17 cellular contexts compared by ENCODE assay signal in the genomic region with DNA sequence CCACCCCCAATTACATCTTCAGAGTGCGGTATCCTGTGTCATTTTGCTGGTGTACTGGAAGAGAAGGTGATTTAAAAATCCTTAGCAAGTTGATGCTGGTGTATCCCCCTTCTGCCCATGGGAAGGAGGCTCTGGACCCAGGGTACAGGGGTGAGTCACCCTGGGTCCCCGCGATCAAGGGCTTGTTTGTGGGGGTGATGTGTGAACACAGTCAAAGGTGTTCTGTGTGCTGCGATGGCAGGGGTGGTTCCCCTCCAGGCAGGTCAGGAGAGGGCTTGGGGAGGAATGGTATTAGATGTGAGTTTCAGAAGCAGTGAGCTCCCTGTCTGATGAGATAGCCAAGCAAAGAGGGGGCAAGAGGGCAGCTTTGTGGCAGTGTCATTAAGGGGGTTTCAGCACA. TPM values are rescaled to one million over a fixed set of nuclear protein-coding genes. Genes with fewer than 3 reads are reported as not detected.
DNase-seq lines count a peak whose midpoint lies in the region; TF ChIP-seq lines count a peak whose summit lies in the region.
"Had no signal": no experiment of that assay in that cellular context is flagged by ENCODE, and none has a peak within 500 bp of the region (broad histone marks: within the 10 kb centered on the region; RNA-seq: fewer than 3 reads in every experiment).

No MANE protein-coding gene starts in this region.

- no peak for TF ChIP-seq CTCF in brain (conservative IDR thresholded peaks at IDR 0.05)
- TF ChIP-seq CTCF in dorsolateral prefrontal cortex (IDR thresholded peaks at IDR 0.05 in 54 of 56, conservative IDR thresholded peaks at IDR 0.05 in 2 of 56; ENCODE audit: low read depth in 1 of 56, partially characterized antibody in 56 of 56): no peak
- TF ChIP-seq CTCF in glutamatergic neuron (IDR thresholded peaks at IDR 0.05; ENCODE audit: partially characterized antibody, unreplicated experiment): no peak
- TF ChIP-seq CTCF in tibial nerve (IDR thresholded peaks at IDR 0.05): no peak

- WGBS in tibial nerve, 2 donors: 57 to 72% methylated on average over 4 of the region's 4 CpGs

- H3K36me3 Mint-ChIP-seq in brain: peaks cover 34% of the 10 kb centered on the region
- H3K36me3 Mint-ChIP-seq in glutamatergic neuron (ENCODE audit: unreplicated experiment): peaks cover 22% of the 10 kb centered on the region
- H3K36me3 Mint-ChIP-seq: CD14-positive monocyte; CD4-positive, alpha-beta memory T cell had no signal

- TF ChIP-seq EP300 in tibial nerve (IDR thresholded peaks at IDR 0.05): no peak

- H3K4me1 Mint-ChIP-seq in brain (peaks cover 38% of the 10 kb centered on the region), glutamatergic neuron (ENCODE audit: low read depth, unreplicated experiment) (peaks cover 19% of the 10 kb centered on the region)
- H3K4me1 Mint-ChIP-seq: CD14-positive monocyte; CD4-positive, alpha-beta memory T cell; GM23338 had no signal

- H3K27me3 ChIP-seq in dorsolateral prefrontal cortex (no peaks in the 10 kb centered on the region), tibial nerve (no peaks in the 10 kb centered on the region)

- H3K27ac ChIP-seq in dorsolateral prefrontal cortex (peak overlapping the region in 47 of 59 donors; percentile 1 to 85 (median 59)), tibial nerve (peak overlapping the region in 3 of 4 donors; percentile 15 to 53 (median 34))
- H3K27ac ChIP-seq: BLaER1, HL-60 had no signal

- intact Hi-C loops in dorsolateral prefrontal cortex (cut with DNase I): no loop called here

- no peak for TF ChIP-seq POLR2A in tibial nerve (IDR thresholded peaks at IDR 0.05)

- H3K36me3 ChIP-seq in tibial nerve: peaks cover 0 to 21% (median 0%) of the 10 kb centered on the region in 3 donors
- H3K36me3 ChIP-seq: BLaER1 had no signal

- H3K4me3 Mint-ChIP-seq in brain (no peak overlapping the region), glutamatergic neuron (ENCODE audit: unreplicated experiment) (no peak overlapping the region)
- H3K4me3 Mint-ChIP-seq: CD14-positive monocyte; CD4-positive, alpha-beta memory T cell; GM23338; HFFc6 had no signal

- H3K4me3 ChIP-seq in dorsolateral prefrontal cortex (no peak overlapping the region), tibial nerve (no peak overlapping the region)
- H3K4me3 ChIP-seq: BLaER1, GM23338 had no signal

- DNase-seq in dorsolateral prefrontal cortex: no peak
- no peak for DNase-seq in glutamatergic neuron
- no peak for DNase-seq in tibial nerve (ENCODE audit: low spot score in 2 of 2)
- no peak for DNase-seq in activated CD4-positive, alpha-beta T cell treated with anti-CD3 and anti-CD28 coated beads for 48 hours
- DNase-seq in NOMO-1 (lab: John Stamatoyannopoulos, UW; ENCODE audit: unreplicated experiment in 2 of 2): no peak
- no peak for DNase-seq in ACHN
- DNase-seq: CD4-positive, alpha-beta memory T cell; DMS153; DMS79; GDM1; H7; HFFc6 had no signal

- H3K4me1 ChIP-seq in tibial nerve: peaks cover 0 to 6% (median 0%) of the 10 kb centered on the region in 4 donors
- H3K4me1 ChIP-seq: BLaER1 had no signal

- H3K9me3 ChIP-seq in tibial nerve: peaks cover 0 to 9% (median 0%) of the 10 kb centered on the region in 4 donors

- H3K27me3 Mint-ChIP-seq in brain (no peaks in the 10 kb centered on the region), glutamatergic neuron (ENCODE audit: unreplicated experiment) (peaks cover 8% of the 10 kb centered on the region)

- in situ Hi-C loops in ACHN (cut with HindIII; ENCODE audit: low pct_ligation_motif_present, low pct_unique_long_range_greater_than_20kb, low sequenced_read_pairs): no loop called here

- H3K27ac Mint-ChIP-seq in brain (peak overlapping the region in 4 of 5 experiments; percentile 71 to 95 (median 82)), glutamatergic neuron (ENCODE audit: unreplicated experiment) (peak overlapping the region; percentile 2)
- H3K27ac Mint-ChIP-seq: CD4-positive, alpha-beta memory T cell; GM23338; HFFc6 had no signal

- H3K9me3 Mint-ChIP-seq in brain: peaks cover 0 to 16% (median 2%) of the 10 kb centered on the region in 5 experiments
- peaks cover 21% of the 10 kb centered on the region for H3K9me3 Mint-ChIP-seq in glutamatergic neuron (ENCODE audit: unreplicated experiment)

RNA-seq across cellular contexts. Expression of a gene that starts 28.9 kb away (rescaled TPM):
- 202 TPM for polyA plus RNA-seq in brain (ENCODE audit: insufficient read depth, low read depth, low replicate concordance)
- 1,000 to 10,000 TPM in 2 of 120 experiments, 100 to 1,000 TPM in 118; 171 to 1,128 (median 638) TPM for total RNA-seq in dorsolateral prefrontal cortex
- 387 TPM for total RNA-seq in glutamatergic neuron (ENCODE audit: unreplicated experiment)
- total RNA-seq in tibial nerve: 10 to 100 TPM; 30.3 to 63.8 (median 38.3) TPM
- total RNA-seq: CD4-positive, alpha-beta memory T cell had no signal
- polyA plus RNA-seq: CD4-positive, alpha-beta memory T cell had no signal
